Comparison of ENCODE assay signal across 34 cellular contexts in genomic region chr12:78446555-78446954, GRCh38.
"Had no signal": no experiment of that assay in that cellular context is flagged by ENCODE, and none has a peak within 500 bp of the region (broad histone marks: within the 10 kb centered on the region; RNA-seq: fewer than 3 reads in every experiment).

No MANE protein-coding gene starts in this region.

- H3K36me3 ChIP-seq: adrenal gland, ascending aorta, brain microvascular endothelial cell, breast epithelium, cardiac muscle cell had no signal

- H3K9me3 ChIP-seq: adrenal gland, ascending aorta, body of pancreas, breast epithelium had no signal

- H3K4me1 ChIP-seq: adrenal gland, ascending aorta, body of pancreas, breast epithelium had no signal

- DNase-seq: activated effector memory CD4-positive, alpha-beta T cell treated with anti-CD3 and anti-CD28 coated beads, Interleukin-2, amount 50 U/mL, for 16 hours; activated effector memory CD4-positive, alpha-beta T cell treated with Interleukin-2 at 50 U/mL for 16 hours; activated gamma-delta T cell; activated gamma-delta T cell treated with Interleukin-2 at 50 U/mL for 16 hours; activated naive CD4-positive, alpha-beta T cell; activated naive CD4-positive, alpha-beta T cell treated with anti-CD3 and anti-CD28 coated beads for 36 hours; activated naive CD4-positive, alpha-beta T cell treated with anti-CD3 and anti-CD28 coated beads, Interleukin-2, amount 10 ng/mL, durations not matched to agents 7 days and 5 days; activated naive CD4-positive, alpha-beta T cell treated with anti-CD3 and anti-CD28 coated beads, Interleukin-2, amount 50 U/mL, for 16 hours; activated naive CD4-positive, alpha-beta T cell treated with Interleukin-2 at 50 U/mL for 16 hours; activated naive CD8-positive, alpha-beta T cell treated with anti-CD3 and anti-CD28 coated beads for 36 hours; activated naive CD8-positive, alpha-beta T cell treated with anti-CD3 and anti-CD28 coated beads, Interleukin-2, amount 10 ng/mL, durations not matched to agents 7 days and 5 days; activated naive CD8-positive, alpha-beta T cell treated with anti-CD3 and anti-CD28 coated beads, Interleukin-2, amount 50 U/mL, for 24 hours; activated T-cell treated with anti-CD3 and anti-CD28 coated beads, Interleukin-2, amount 50 U/mL, for 1 hour; activated T-cell treated with anti-CD3 and anti-CD28 coated beads, Interleukin-2, amount 50 U/mL, for 24 hours; activated T-cell treated with anti-CD3 and anti-CD28 coated beads, Interleukin-2, amount 50 U/mL, for 4 hours; activated T-cell treated with anti-CD3 and anti-CD28 coated beads, Interleukin-2, amount 50 U/mL, for 48 hours; activated T-cell treated with anti-CD3 and anti-CD28 coated beads, Interleukin-2, amount 50 U/mL, for 72 hours; adrenal gland; amniotic stem cell; amygdala; anterior cingulate cortex; aorta; body of pancreas; brain microvascular endothelial cell; caudate nucleus; central memory CD4-positive, alpha-beta T cell; cerebellar nuclear complex had no signal

- FAIRE-seq: astrocyte, bronchial epithelial cell had no signal

- ATAC-seq: activated naive CD4-positive, alpha-beta T cell treated with anti-CD3 and anti-CD28 coated beads, Interleukin-2, amount 50 U/mL, for 72 hours; activated naive CD8-positive, alpha-beta T cell treated with anti-CD3 and anti-CD28 coated beads, Interleukin-2, amount 50 U/mL, for 24 hours; activated T-cell treated with anti-CD3 and anti-CD28 coated beads, Interleukin-2, amount 50 U/mL, for 4 hours; activated T-cell treated with anti-CD3 and anti-CD28 coated beads, Interleukin-2, amount 50 U/mL, for 72 hours; activated T-helper 17 cell treated with anti-CD3 and anti-CD28 coated beads, Interleukin-2, amount 50 U/mL, for 72 hours; body of pancreas had no signal

- H3K27me3 ChIP-seq: adrenal gland, ascending aorta, body of pancreas, brain microvascular endothelial cell, breast epithelium, cardiac muscle cell had no signal

- H3K4me3 ChIP-seq: adrenal gland, ascending aorta, body of pancreas, breast epithelium, cardiac muscle cell had no signal

- H3K27ac ChIP-seq: adrenal gland, ascending aorta, body of pancreas, brain microvascular endothelial cell, breast epithelium, cardiac muscle cell had no signal
